Comparison of ENCODE assay signal across 7 cellular contexts in the genomic region with DNA sequence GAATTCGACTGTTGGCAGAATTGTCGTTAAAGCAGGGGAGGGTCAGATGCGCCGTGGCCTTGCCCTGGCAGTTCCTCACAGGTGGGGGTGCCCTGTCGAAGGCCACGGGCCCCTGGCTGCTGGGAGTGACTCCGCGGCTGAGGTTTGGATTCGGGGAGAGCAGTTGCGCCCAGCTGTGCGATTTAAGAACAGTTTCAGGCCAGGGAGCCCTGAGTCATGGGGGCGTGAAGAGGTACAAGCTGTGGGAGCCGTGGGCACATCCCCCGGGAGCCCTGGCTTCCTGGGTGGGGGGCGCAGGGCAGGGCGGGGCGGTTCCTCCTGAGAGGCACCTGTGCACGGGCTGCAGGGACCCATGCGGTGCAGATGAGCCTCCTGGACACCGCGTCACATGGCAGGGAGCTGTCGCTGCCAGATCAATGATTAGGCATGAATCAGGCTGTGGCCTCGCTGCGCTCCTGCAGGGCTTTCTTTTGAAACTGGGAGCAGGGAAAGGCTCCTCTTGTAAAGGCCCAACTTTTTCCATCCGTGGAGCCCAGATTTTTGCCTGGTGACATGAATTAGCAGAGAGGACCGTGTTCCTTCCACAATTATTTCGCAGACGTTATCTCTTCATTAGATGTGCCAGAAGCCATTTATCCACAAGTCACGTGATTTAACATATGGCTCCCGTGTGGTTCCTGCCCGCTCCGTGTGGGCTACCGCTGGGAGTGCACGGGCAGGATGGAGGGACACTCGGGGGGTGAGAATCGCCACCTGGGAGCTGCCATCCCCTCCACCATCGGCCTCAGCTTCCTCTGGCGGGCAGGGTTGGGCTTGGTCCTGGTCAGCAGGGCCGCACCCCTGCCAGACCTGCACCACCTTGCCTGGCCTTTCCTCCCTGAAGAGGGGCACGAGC. TPM values are rescaled to one million over a fixed set of nuclear protein-coding genes. Genes with fewer than 3 reads are reported as not detected.
DNase-seq lines count a peak whose midpoint lies in the region; ATAC-seq, FAIRE-seq and TF ChIP-seq lines count a peak whose summit lies in the region.

No MANE protein-coding gene starts in this region.

- no peak for DNase-seq in GM12891 (ENCODE audit: insufficient read length, low spot score)
- DNase-seq in RWPE2 (ENCODE audit: low spot score) = no peak
- DNase-seq in breast epithelium (ENCODE audit: low spot score in 2 of 2) = no peak
- no peak for DNase-seq in kidney epithelial cell (ENCODE audit: low read depth)
- DNase-seq in stimulated activated effector memory CD8-positive, alpha-beta T cell treated with anti-CD3 and anti-CD28 coated beads, Interleukin-12 subunit alpha, Interleukin-12 subunit beta, amount 100 ng/mL, for 72 hours (ENCODE audit: low spot score in 2 of 2) = no peak
- no peak for DNase-seq in middle frontal gyrus (ENCODE audit: extremely low spot score, low spot score)

- H3K4me1 Mint-ChIP-seq in stimulated activated effector memory CD8-positive, alpha-beta T cell treated with anti-CD3 and anti-CD28 coated beads, Interleukin-12 subunit alpha, Interleukin-12 subunit beta, amount 100 ng/mL, for 72 hours = peaks cover 33% of the 10 kb centered on the region

- TF ChIP-seq POLR2A in GM12891 (IDR thresholded peaks at IDR 0.05; ENCODE audit: low read depth, low read length) (no peak), breast epithelium (IDR thresholded peaks at IDR 0.05) (no peak)

- no peaks in the 10 kb centered on the region for H3K9me3 Mint-ChIP-seq in stimulated activated effector memory CD8-positive, alpha-beta T cell treated with anti-CD3 and anti-CD28 coated beads, Interleukin-12 subunit alpha, Interleukin-12 subunit beta, amount 100 ng/mL, for 72 hours

- peak; percentile 33 for ATAC-seq in HG03064 (IDR thresholded peaks at IDR 0.05; ENCODE audit: low read depth, unreplicated experiment)
- peak; percentile 41 for ATAC-seq in RWPE2 (ENCODE audit: low read depth)
- ATAC-seq in stimulated activated effector memory CD8-positive, alpha-beta T cell treated with anti-CD3 and anti-CD28 coated beads, Interleukin-12 subunit alpha, Interleukin-12 subunit beta, amount 100 ng/mL, for 72 hours = peak; percentile 31

- H3K36me3 Mint-ChIP-seq in stimulated activated effector memory CD8-positive, alpha-beta T cell treated with anti-CD3 and anti-CD28 coated beads, Interleukin-12 subunit alpha, Interleukin-12 subunit beta, amount 100 ng/mL, for 72 hours = peaks cover 5% of the 10 kb centered on the region

- H3K27ac ChIP-seq in RWPE2 (ENCODE audit: poor library complexity, severe bottlenecking) (peak overlapping the region; percentile 68), breast epithelium (peak overlapping the region; percentile 92 to 97)

- H3K4me3 ChIP-seq in RWPE2 (ENCODE audit: severe bottlenecking) (peak overlapping the region; percentile 94), breast epithelium (peak overlapping the region; percentile 83 to 96 (median 84)), kidney epithelial cell (ENCODE audit: low read depth, low read length) (peak overlapping the region; percentile 70)

- H3K9me3 ChIP-seq in RWPE2 (ENCODE audit: severe bottlenecking) (no peaks in the 10 kb centered on the region), breast epithelium (no peaks in the 10 kb centered on the region)

- peak; percentile 72 for FAIRE-seq in GM12891 (lab: Jason Lieb, UNC)

- TF ChIP-seq CTCF in RWPE2 (IDR thresholded peaks at IDR 0.05; ENCODE audit: poor library complexity, severe bottlenecking) (no peak), breast epithelium (IDR thresholded peaks at IDR 0.05) (peak in 1 of 3 donors; percentile 12), kidney epithelial cell (IDR thresholded peaks at IDR 0.05; ENCODE audit: insufficient read depth, low read length, poor library complexity, severe bottlenecking) (no peak)

- H3K27me3 ChIP-seq in RWPE2 (ENCODE audit: insufficient read depth, poor library complexity, severe bottlenecking) (no peaks in the 10 kb centered on the region), breast epithelium (no peaks in the 10 kb centered on the region), kidney epithelial cell (ENCODE audit: control insufficient read depth, insufficient read depth, low read length) (no peaks in the 10 kb centered on the region)

- H3K36me3 ChIP-seq in RWPE2 (ENCODE audit: low read depth) (no peaks in the 10 kb centered on the region), breast epithelium (no peaks in the 10 kb centered on the region), kidney epithelial cell (ENCODE audit: control insufficient read depth, insufficient read depth, low read length) (no peaks in the 10 kb centered on the region)

- no peaks in the 10 kb centered on the region for H3K4me1 ChIP-seq in RWPE2 (ENCODE audit: insufficient read depth, poor library complexity, severe bottlenecking)
- peaks cover 9 to 10% of the 10 kb centered on the region in 2 donors for H3K4me1 ChIP-seq in breast epithelium

- intact Hi-C loops in breast epithelium (cut with DNase I; ENCODE audit: low total_unique reads) = no loop called here

- H3K4me3 Mint-ChIP-seq in stimulated activated effector memory CD8-positive, alpha-beta T cell treated with anti-CD3 and anti-CD28 coated beads, Interleukin-12 subunit alpha, Interleukin-12 subunit beta, amount 100 ng/mL, for 72 hours = peak overlapping the region; percentile 74

- peak overlapping the region; percentile 70 for H3K27ac Mint-ChIP-seq in stimulated activated effector memory CD8-positive, alpha-beta T cell treated with anti-CD3 and anti-CD28 coated beads, Interleukin-12 subunit alpha, Interleukin-12 subunit beta, amount 100 ng/mL, for 72 hours

TF ChIP-seq in GM12891, 5 proteins besides CTCF, POLR2A, EP300 and RAD21:
- TF ChIP-seq POU2F2 (IDR thresholded peaks at IDR 0.05; ENCODE audit: low read depth, low read length) = no peak
- no peak for TF ChIP-seq POLR2AphosphoS5 (IDR thresholded peaks at IDR 0.05; ENCODE audit: low read depth, low read length)
- no peak for TF ChIP-seq SPI1 (IDR thresholded peaks at IDR 0.05; ENCODE audit: low read depth, low read length)
- TF ChIP-seq TAF1 (IDR thresholded peaks at IDR 0.05; ENCODE audit: low read depth, low read length) = no peak
- TF ChIP-seq PAX5 (IDR thresholded peaks at IDR 0.05; ENCODE audit: insufficient read depth, low read length, severe bottlenecking) = no peak

RNA-seq across cellular contexts. Expression of gene PWWP2B, which starts 0.9 kb away (rescaled TPM):
- polyA plus RNA-seq in GM12891 (2012; ENCODE audit: low read depth, missing spikeins) = 0.13 TPM
- total RNA-seq in breast epithelium (10 to 100 TPM; 10.7 to 15.5 (median 13.4) TPM), kidney epithelial cell (25.2 and 27.1 TPM in 2 replicates)
